In genomic region chr5:56725709-56726108, GRCh38 we compare ENCODE assay signal across 26 cellular contexts.
A peak's percentile ranks its signal among the peaks of the same experiment; 100 is the strongest.
DNase-seq lines count a peak whose midpoint lies in the region; ATAC-seq and TF ChIP-seq lines count a peak whose summit lies in the region.
"Had no signal": no experiment of that assay in that cellular context is flagged by ENCODE, and none has a peak within 500 bp of the region (broad histone marks: within the 10 kb centered on the region; RNA-seq: fewer than 3 reads in every experiment).

No MANE protein-coding gene starts in this region.

- no peak for TF ChIP-seq CTCF in MCF 10A (IDR thresholded peaks at IDR 0.05; ENCODE audit: unreplicated experiment)
- TF ChIP-seq CTCF in breast epithelium (IDR thresholded peaks at IDR 0.05), result no peak
- TF ChIP-seq CTCF in type B pancreatic cell (conservative IDR thresholded peaks at IDR 0.05), result no peak

- DNase-seq in MCF 10A (ENCODE audit: unreplicated experiment), result peak; percentile 11
- DNase-seq in breast epithelium (ENCODE audit: low spot score in 2 of 2), result no peak
- peak; percentile 6 for DNase-seq in astrocyte of the hippocampus (ENCODE audit: low read depth, low spot score)
- peak; percentile 29 for DNase-seq in medulla oblongata (ENCODE audit: extremely low spot score)
- DNase-seq in type B pancreatic cell (ENCODE audit: extremely low spot score, unreplicated experiment), result no peak
- no peak for DNase-seq in NCI-H2171 treated with DMSO at 0.1 percent for 48 hours (lab: John Stamatoyannopoulos, UW)
- DNase-seq: activated CD4-positive, CD25-positive, alpha-beta regulatory T cell treated with anti-CD3 and anti-CD28 coated beads, Interleukin-2, amount 50 U/mL, for 72 hours; activated naive CD4-positive, alpha-beta T cell treated with Interleukin-2 at 50 U/mL for 16 hours; activated T-cell treated with anti-CD3 and anti-CD28 coated beads, Interleukin-2, amount 50 U/mL, for 24 hours; Caco-2; DND-41; effector CD8-positive, alpha-beta T cell; kidney; MG63; NCI-H1436 treated with DMSO at 0.1 percent for 48 hours; NCI-H2171; NCI-H524 treated with DMSO at 0.1 percent for 48 hours; stimulated activated CD4-positive, alpha-beta T cell treated with anti-CD3 and anti-CD28 coated beads, Interleukin-4, amount 100 ng/mL, for 4 hours; SW 1271; upper lobe of left lung had no signal

- H3K4me1 Mint-ChIP-seq in MCF 10A (ENCODE audit: insufficient read depth, unreplicated experiment) (no peaks in the 10 kb centered on the region), type B pancreatic cell (ENCODE audit: unreplicated experiment) (peaks cover 6% of the 10 kb centered on the region)
- H3K4me1 Mint-ChIP-seq: central memory CD8-positive, alpha-beta T cell had no signal

- no peak for TF ChIP-seq POLR2A in breast epithelium (IDR thresholded peaks at IDR 0.05)

- H3K36me3 Mint-ChIP-seq in MCF 10A (ENCODE audit: insufficient read depth, unreplicated experiment) (no peaks in the 10 kb centered on the region), type B pancreatic cell (no peaks in the 10 kb centered on the region)

- H3K4me3 ChIP-seq in breast epithelium, result no peak overlapping the region
- H3K4me3 ChIP-seq: lung, MG63, upper lobe of left lung had no signal

- H3K4me1 ChIP-seq in breast epithelium, result no peaks in the 10 kb centered on the region
- H3K4me1 ChIP-seq: Caco-2 had no signal

- ATAC-seq in HG02642 (IDR thresholded peaks at IDR 0.05; ENCODE audit: poor library complexity, unreplicated experiment), result no peak
- ATAC-seq in GM21723 (IDR thresholded peaks at IDR 0.05; ENCODE audit: unreplicated experiment), result no peak

- CTCF ChIA-PET in MCF 10A (lab: Yijun Ruan, JAX), result interaction anchor here (1.3 kb wide), 1 partner anchor 8 kb away, joined by 3 read pairs; no protein-coding TSS in a partner anchor

- H3K27ac Mint-ChIP-seq in MCF 10A (ENCODE audit: low read depth, unreplicated experiment), result no peak overlapping the region
- peak overlapping the region; percentile 39 for H3K27ac Mint-ChIP-seq in type B pancreatic cell
- H3K27ac Mint-ChIP-seq: activated T-cell treated with anti-CD3 and anti-CD28 coated beads, Interleukin-2, amount 50 U/mL, for 24 hours had no signal

- no peaks in the 10 kb centered on the region for H3K27me3 Mint-ChIP-seq in MCF 10A (ENCODE audit: insufficient read depth, unreplicated experiment)
- H3K27me3 Mint-ChIP-seq in type B pancreatic cell, result no peaks in the 10 kb centered on the region
- H3K27me3 Mint-ChIP-seq: activated T-cell treated with anti-CD3 and anti-CD28 coated beads, Interleukin-2, amount 50 U/mL, for 24 hours had no signal

- H3K9me3 Mint-ChIP-seq in MCF 10A (ENCODE audit: unreplicated experiment), result no peaks in the 10 kb centered on the region
- no peaks in the 10 kb centered on the region for H3K9me3 Mint-ChIP-seq in type B pancreatic cell
- H3K9me3 Mint-ChIP-seq: activated T-cell treated with anti-CD3 and anti-CD28 coated beads, Interleukin-2, amount 50 U/mL, for 24 hours; central memory CD8-positive, alpha-beta T cell had no signal

- POLR2A ChIA-PET in MCF 10A (lab: Yijun Ruan, JAX), result no interaction called here

- BruUV-seq in MCF 10A (replicated peaks; lab: Mats Ljungman, UMichigan), result no TSS peak

- H3K27ac ChIP-seq in breast epithelium, result peak overlapping the region in 1 of 2 donors; percentile 20
- H3K27ac ChIP-seq: HL-60, neutrophil, upper lobe of left lung had no signal

- no peaks in the 10 kb centered on the region for H3K9me3 ChIP-seq in breast epithelium
- H3K9me3 ChIP-seq: Caco-2, MG63, neutrophil, upper lobe of left lung had no signal

- no peaks in the 10 kb centered on the region for H3K36me3 ChIP-seq in breast epithelium
- H3K36me3 ChIP-seq: MG63, neutrophil, upper lobe of left lung had no signal

- intact Hi-C loops in MCF 10A (cut with micrococcal nuclease), result no loop called here
- intact Hi-C loops in breast epithelium (cut with DNase I; ENCODE audit: low total_unique reads), result no loop called here

- no peaks in the 10 kb centered on the region for H3K27me3 ChIP-seq in breast epithelium
- H3K27me3 ChIP-seq: MG63, neutrophil, upper lobe of left lung had no signal

- H3K4me3 Mint-ChIP-seq in MCF 10A (ENCODE audit: unreplicated experiment) (no peak overlapping the region), type B pancreatic cell (peak overlapping the region; percentile 40)
- H3K4me3 Mint-ChIP-seq: activated T-cell treated with anti-CD3 and anti-CD28 coated beads, Interleukin-2, amount 50 U/mL, for 24 hours; central memory CD8-positive, alpha-beta T cell had no signal

Comparison
In these comparisons a context has a peak if more than half of its experiments do, and no peak if none do; other contexts are left out.
1. DNase-seq: peak in MCF 10A (single experiment), astrocyte of the hippocampus (single experiment) and medulla oblongata (single experiment); none in breast epithelium (0 of 2), type B pancreatic cell (single experiment) and NCI-H2171 treated with DMSO at 0.1 percent for 48 hours (single experiment).